Comparison of ENCODE assay signal across 14 cellular contexts in genomic region chr2:190964170-190964795, GRCh38. TPM values are rescaled to one million over a fixed set of nuclear protein-coding genes. Genes with fewer than 3 reads are reported as not detected.
DNase-seq lines count a peak whose midpoint lies in the region; ATAC-seq, FAIRE-seq and TF ChIP-seq lines count a peak whose summit lies in the region.
"Had no signal": no experiment of that assay in that cellular context is flagged by ENCODE, and none has a peak within 500 bp of the region (broad histone marks: within the 10 kb centered on the region; RNA-seq: fewer than 3 reads in every experiment).

No MANE protein-coding gene starts in this region.

- H4K20me1 ChIP-seq in GM12878 (ENCODE audit: control insufficient read depth, insufficient read depth) = no peaks in the 10 kb centered on the region

- no TSS peak for BruUV-seq in GM12878 (replicated peaks; lab: Mats Ljungman, UMichigan)
- BruUV-seq in A673 (replicated peaks; lab: Mats Ljungman, UMichigan) = no TSS peak

- no peak overlapping the region for H2AK5ac ChIP-seq in neuronal stem cell (ENCODE audit: low read depth, low read length)

- TF ChIP-seq POLR2A in GM12891 (IDR thresholded peaks at IDR 0.05; ENCODE audit: low read depth, low read length) = peak; percentile 90
- TF ChIP-seq POLR2A in GM12878 (IDR thresholded peaks at IDR 0.05; ENCODE audit: low read depth, low read length) = peak; percentile 81

- H3K23ac ChIP-seq in neuronal stem cell (ENCODE audit: low read depth, low read length, poor library complexity) = no peak overlapping the region

- SMC1A ChIA-PET in GM12878 (lab: Charles Lee; ENCODE audit: uncharacterized antibody, unreplicated experiment) = interaction anchor here (1.2 to 1.6 kb wide), 5 partner anchors 14 to 111 kb away, joined by 3 to 7 read pairs (median 4); no protein-coding TSS in a partner anchor

- peak; percentile 32 for ATAC-seq in HG02763 (IDR thresholded peaks at IDR 0.05; ENCODE audit: unreplicated experiment)
- ATAC-seq in GM12878 = peak; percentile 48
- ATAC-seq in pancreas = peak in 3 of 4 donors; percentile 65 to 86 (median 77)
- no peak for ATAC-seq in HG03439 (IDR thresholded peaks at IDR 0.05; ENCODE audit: unreplicated experiment)
- ATAC-seq: Right ventricle myocardium inferior had no signal

- RAD21 ChIA-PET in GM12878 (lab: Charles Lee; ENCODE audit: unreplicated experiment) = interaction anchor here (1.8 kb wide), 2 partner anchors 16 to 18 kb away, joined by 6 read pairs; no protein-coding TSS in a partner anchor

- no peak overlapping the region for H3K14ac ChIP-seq in neuronal stem cell (ENCODE audit: low read length)

- DNase-seq in GM12891 (ENCODE audit: insufficient read length, low spot score) (no peak), GM12878 (ENCODE audit: low read depth, low spot score) (no peak), pancreas (no peak), NCI-H226 (no peak), neuronal stem cell (ENCODE audit: low spot score) (no peak), A673 (ENCODE audit: low spot score) (no peak)
- DNase-seq: activated gamma-delta T cell, dermis blood vessel endothelial cell, NCI-H510A, occipital lobe had no signal

- TF ChIP-seq CTCF in GM12878 (IDR thresholded peaks at IDR 0.05 in 2 of 3, conservative IDR thresholded peaks at IDR 0.05 in 1 of 3; ENCODE audit: control insufficient read depth in 2 of 3, extremely low read depth in 1 of 3, insufficient read depth in 1 of 3, low read depth in 3 of 3, low read length in 3 of 3) (no peak), pancreas (IDR thresholded peaks at IDR 0.05) (no peak), A673 (conservative IDR thresholded peaks at IDR 0.05; ENCODE audit: low read depth, low read length) (no peak)

- H3K79me1 ChIP-seq in neuronal stem cell (ENCODE audit: low read depth, low read length) = no peaks in the 10 kb centered on the region

- H3K4me3 ChIP-seq in GM12878 (no peak overlapping the region), pancreas (no peak overlapping the region), neuronal stem cell (ENCODE audit: low read length in 2 of 2) (no peak overlapping the region), A673 (ENCODE audit: low read depth, low read length, poor library complexity, severe bottlenecking) (no peak overlapping the region)

- no peaks in the 10 kb centered on the region for H3K27me3 ChIP-seq in GM12878 (replicated peaks in 1 of 2; ENCODE audit: control insufficient read depth in 2 of 2, insufficient read depth in 2 of 2, low read length in 1 of 2)
- H3K27me3 ChIP-seq in pancreas = no peaks in the 10 kb centered on the region
- no peaks in the 10 kb centered on the region for H3K27me3 ChIP-seq in neuronal stem cell (ENCODE audit: control insufficient read depth in 3 of 3, insufficient read depth in 3 of 3, low read depth in 1 of 3, low read length in 3 of 3)
- no peaks in the 10 kb centered on the region for H3K27me3 ChIP-seq in A673 (replicated peaks; ENCODE audit: insufficient read depth, low read depth, low read length, poor library complexity)

- H3K9me3 ChIP-seq in GM12878 (replicated peaks; ENCODE audit: control insufficient read depth, insufficient read depth, low read length) = no peaks in the 10 kb centered on the region
- no peaks in the 10 kb centered on the region for H3K9me3 ChIP-seq in pancreas
- H3K9me3 ChIP-seq in neuronal stem cell (replicated peaks in 1 of 2; ENCODE audit: control insufficient read depth in 2 of 2, insufficient read depth in 1 of 2, low read depth in 1 of 2, low read length in 2 of 2) = no peaks in the 10 kb centered on the region
- no peaks in the 10 kb centered on the region for H3K9me3 ChIP-seq in A673 (ENCODE audit: low read depth, low read length, poor library complexity, severe bottlenecking)

- H4K8ac ChIP-seq in neuronal stem cell (ENCODE audit: low read depth, low read length) = no peak overlapping the region

- no peak overlapping the region for H2BK5ac ChIP-seq in neuronal stem cell (ENCODE audit: low read length)

- peaks cover 12 to 43% of the 10 kb centered on the region in 2 experiments for H3K36me3 ChIP-seq in GM12878 (ENCODE audit: control insufficient read depth in 2 of 2, insufficient read depth in 2 of 2, low read length in 1 of 2)
- H3K36me3 ChIP-seq in pancreas = peaks cover 0 to 11% (median 0%) of the 10 kb centered on the region in 3 donors
- peaks cover 5 to 67% of the 10 kb centered on the region in 2 donors for H3K36me3 ChIP-seq in neuronal stem cell (replicated peaks in 1 of 2; ENCODE audit: control insufficient read depth in 2 of 2, insufficient read depth in 2 of 2, low read length in 2 of 2)
- H3K36me3 ChIP-seq in A673 (ENCODE audit: insufficient read depth, low read length, poor library complexity, severe bottlenecking) = peaks cover 21% of the 10 kb centered on the region

- no peak overlapping the region for H2AFZ ChIP-seq in GM12878 (ENCODE audit: control insufficient read depth, low read depth, low read length)
- no peak overlapping the region for H2AFZ ChIP-seq in neuronal stem cell (ENCODE audit: low read length)

- H3K79me2 ChIP-seq in GM12878 (ENCODE audit: control insufficient read depth, insufficient read depth, low read length) = no peaks in the 10 kb centered on the region

- no peak overlapping the region for H2BK15ac ChIP-seq in neuronal stem cell (ENCODE audit: low read length)

- whole genome bisulfite sequencing in GM12878 (ENCODE audit: insufficient coverage, insufficient replicate concordance, low lambda C conversion rate, missing lambda C conversion rate) = 42% methylated on average over 6 of the region's 6 CpGs
- WGBS in pancreas, 2 donors = 49 to 68% methylated on average over 6 of the region's 6 CpGs
- WGBS in neuronal stem cell (ENCODE audit: extremely low coverage in 2 of 2, insufficient read length in 2 of 2, insufficient replicate concordance in 1 of 2), 2 donors = no CpG with 5 or more reads among the region's 6 CpGs

- CTCF ChIA-PET in GM12878 (lab: Yijun Ruan, JAX) = interaction anchor here (2.2 to 3.0 kb wide), 2 partner anchors 17 to 114 kb away, joined by 13 to 15 read pairs; no protein-coding TSS in a partner anchor
- CTCF ChIA-PET in A673 (lab: Charles Lee) = no interaction called here

- H3K4me2 ChIP-seq in GM12878 (ENCODE audit: control insufficient read depth, insufficient read depth) (no peak overlapping the region), neuronal stem cell (ENCODE audit: insufficient read depth, low read length, poor library complexity, severe bottlenecking) (no peak overlapping the region)

- intact Hi-C loops in GM12878 (cut with micrococcal nuclease; ENCODE audit: unreplicated experiment) (loop anchor here (5.0 kb wide), 1 partner anchor 112 kb away; no protein-coding TSS in a partner anchor), pancreas (cut with DNase I) (no loop called here), A673 (cut with micrococcal nuclease; ENCODE audit: unreplicated experiment) (no loop called here)

- H3K18ac ChIP-seq in neuronal stem cell (ENCODE audit: low read length) = no peak overlapping the region

- H3K4me1 ChIP-seq in GM12878 (ENCODE audit: control insufficient read depth, insufficient read depth, low read length) (no peaks in the 10 kb centered on the region), pancreas (peaks cover 0 to 12% (median 0%) of the 10 kb centered on the region in 3 donors), neuronal stem cell (ENCODE audit: control insufficient read depth in 2 of 2, insufficient read depth in 1 of 2, low read depth in 1 of 2, low read length in 2 of 2) (no peaks in the 10 kb centered on the region), A673 (ENCODE audit: insufficient read depth, low read length, poor library complexity, severe bottlenecking) (no peaks in the 10 kb centered on the region)

- H2BK12ac ChIP-seq in neuronal stem cell (ENCODE audit: low read length) = no peak overlapping the region

- H3K9ac ChIP-seq in GM12878 (ENCODE audit: control insufficient read depth, insufficient read depth, low read length) (no peak overlapping the region), neuronal stem cell (ENCODE audit: low read depth, low read length, poor library complexity) (no peak overlapping the region)

- POLR2A ChIA-PET in GM12878 (lab: Charles Lee) = interaction anchor here (0.6 to 1.3 kb wide), 2 partner anchors 55 to 171 kb away, joined by 3 read pairs; no protein-coding TSS in a partner anchor
- POLR2A ChIA-PET in A673 (lab: Charles Lee; ENCODE audit: low non-redundant PET) = no interaction called here

- H3K27ac ChIP-seq in GM12878 (ENCODE audit: control insufficient read depth, insufficient read depth) = no peak overlapping the region
- H3K27ac ChIP-seq in pancreas = no peak overlapping the region
- H3K27ac ChIP-seq in neuronal stem cell (replicated peaks; ENCODE audit: low read length) = no peak overlapping the region
- H3K27ac ChIP-seq in A673 (ENCODE audit: low read depth, low read length, poor library complexity, severe bottlenecking) = no peak overlapping the region
- H3K27ac ChIP-seq: HL-60 had no signal

- FAIRE-seq in GM12891 (lab: Jason Lieb, UNC) = peak; percentile 40
- FAIRE-seq in GM12878 (lab: Jason Lieb, UNC) = no peak
- FAIRE-seq in pancreas (lab: Jason Lieb, UNC) = no peak

- H4K91ac ChIP-seq in neuronal stem cell (ENCODE audit: low read depth, low read length, poor library complexity) = no peak overlapping the region

- no peak for TF ChIP-seq EP300 in GM12878 (IDR thresholded peaks at IDR 0.05; ENCODE audit: borderline replicate concordance in 1 of 2, control insufficient read depth in 1 of 2, low read depth in 2 of 2, low read length in 2 of 2)

- H3K4ac ChIP-seq in neuronal stem cell (ENCODE audit: low read length) = no peak overlapping the region

- TF ChIP-seq RAD21 in GM12878 (IDR thresholded peaks at IDR 0.05; ENCODE audit: insufficient read depth, low read depth, low read length) = no peak

- H2BK120ac ChIP-seq in neuronal stem cell (ENCODE audit: low read depth, low read length) = no peak overlapping the region

- in situ Hi-C loops in GM12878 (cut with MboI) = no loop called here

RNA-seq across cellular contexts. Expression of gene STAT1, which starts 49.7 kb away (rescaled TPM):
- 320 TPM for polyA plus RNA-seq in GM12891 (2012; ENCODE audit: low read depth, missing spikeins)
- total RNA-seq in GM12878 (2013; cell fraction: nucleolus; rRNA removed) = 234 and 236 TPM in 2 replicates
- total RNA-seq in GM12878 (2014; rRNA removed) (266 and 304 TPM in 2 replicates), GM12878 (2014; rRNA removed; fragmentation: Illumina TruSeq; extraction: Trizol) (249 and 277 TPM in 2 replicates), GM12878 (2021) (309 and 336 TPM in 2 replicates), pancreas (10 to 100 TPM; 16.5 to 51.8 (median 28.6) TPM), A673 (2021) (69.5 and 76.5 TPM in 2 replicates)
- polyA plus RNA-seq in GM12878 (2011; ENCODE audit: low read depth) = 185 TPM
- polyA plus RNA-seq in GM12878 (2011; rRNA removed) (398 and 422 TPM in 2 replicates), GM12878 (2014; fragmentation: Illumina TruSeq; extraction: Trizol) (337 and 410 TPM in 2 replicates), GM12878 (2014; fragmentation: Nextera tagmentation; extraction: Ambion mirVana) (100 to 1,000 TPM in 1 of 2 experiments, 10 to 100 TPM in 1; 81.8 to 102 TPM), GM12878 (2014; rRNA removed) (243 and 305 TPM in 2 replicates), GM12878 (2016; fragmentation: Nextera tagmentation; extraction: Ambion mirVana) (100 to 1,000 TPM; 318 to 326 TPM), pancreas (10 to 100 TPM in 1 of 2 donors, 1 to 10 TPM in 1; 8.2 to 18.2 TPM)
- polyA plus RNA-seq in GM12878 (2011; cell fraction: cytosol; rRNA removed) = 272 and 306 TPM in 2 replicates
- polyA plus RNA-seq in GM12878 (2011; cell fraction: nucleus; rRNA removed) = 395 and 414 TPM in 2 replicates
- polyA plus RNA-seq in GM12878 (2012) = 237 and 268 TPM in 2 replicates
- polyA minus RNA-seq in GM12878 (2011; rRNA and poly(A)+ RNA removed) = 452 and 493 TPM in 2 replicates
- polyA minus RNA-seq in GM12878 (2011; cell fraction: cytosol; rRNA and poly(A)+ RNA removed) = 179 and 200 TPM in 2 replicates
- 391 and 520 TPM in 2 replicates for polyA minus RNA-seq in GM12878 (2011; cell fraction: nucleus; rRNA and poly(A)+ RNA removed)
- 30.6 TPM for polyA plus RNA-seq in neuronal stem cell (2013, experiment 1 of 2)
- polyA plus RNA-seq in neuronal stem cell (2013, experiment 2 of 2) = 31.1 TPM
